Comparison of ENCODE assay signal across 21 cellular contexts in genomic region chr6:64293298-64293697, GRCh38.
DNase-seq lines count a peak whose midpoint lies in the region; ATAC-seq and TF ChIP-seq lines count a peak whose summit lies in the region.
"Had no signal": no experiment of that assay in that cellular context is flagged by ENCODE, and none has a peak within 500 bp of the region (broad histone marks: within the 10 kb centered on the region; RNA-seq: fewer than 3 reads in every experiment).

No MANE protein-coding gene starts in this region.

- H3K27me3 ChIP-seq in foreskin keratinocyte = no peaks in the 10 kb centered on the region
- H3K27me3 ChIP-seq: BLaER1, SJSA1 had no signal

- no peak overlapping the region for H3K4me3 Mint-ChIP-seq in progenitor cell of endocrine pancreas (ENCODE audit: low read depth)
- H3K4me3 Mint-ChIP-seq: CD4-positive, alpha-beta memory T cell had no signal

- peak overlapping the region; percentile 8 for H3K27ac ChIP-seq in foreskin keratinocyte
- H3K27ac ChIP-seq: BLaER1, SJSA1 had no signal

- peaks cover 4% of the 10 kb centered on the region for H3K9me3 Mint-ChIP-seq in progenitor cell of endocrine pancreas (ENCODE audit: low read depth)

- no peak overlapping the region for H3K27ac Mint-ChIP-seq in progenitor cell of endocrine pancreas
- H3K27ac Mint-ChIP-seq: CD4-positive, alpha-beta memory T cell had no signal

- H3K4me1 Mint-ChIP-seq in progenitor cell of endocrine pancreas (ENCODE audit: low read depth) = no peaks in the 10 kb centered on the region
- H3K4me1 Mint-ChIP-seq: CD4-positive, alpha-beta memory T cell had no signal

- ATAC-seq in foreskin keratinocyte (peak; percentile 80), GM21529 (IDR thresholded peaks at IDR 0.05; ENCODE audit: unreplicated experiment) (no peak), GM19395 (IDR thresholded peaks at IDR 0.05; ENCODE audit: unreplicated experiment) (no peak)
- ATAC-seq: GM12878, HepG2, Right ventricle myocardium inferior had no signal

- H3K36me3 Mint-ChIP-seq in progenitor cell of endocrine pancreas (ENCODE audit: insufficient read depth) = no peaks in the 10 kb centered on the region
- H3K36me3 Mint-ChIP-seq: CD4-positive, alpha-beta memory T cell had no signal

- peaks cover 20% of the 10 kb centered on the region for H3K4me1 ChIP-seq in foreskin keratinocyte
- H3K4me1 ChIP-seq: BLaER1, SJSA1 had no signal

- in situ Hi-C loops in astrocyte of the spinal cord (cut with HindIII; ENCODE audit: low sequenced_read_pairs) = no loop called here

- no peak overlapping the region for H3K4me3 ChIP-seq in astrocyte of the spinal cord (ENCODE audit: low read depth, low read length)
- H3K4me3 ChIP-seq: BLaER1, GM12878, SJSA1 had no signal

- no peaks in the 10 kb centered on the region for H3K27me3 Mint-ChIP-seq in progenitor cell of endocrine pancreas
- H3K27me3 Mint-ChIP-seq: CD4-positive, alpha-beta memory T cell had no signal

- DNase-seq in M059J (ENCODE audit: low read depth) = peak; percentile 65
- peak; percentile 6 for DNase-seq in astrocyte of the spinal cord (ENCODE audit: low read depth, low spot score)
- DNase-seq in foreskin keratinocyte = peak; percentile 22 to 49
- DNase-seq in NCI-H146 treated with DMSO at 0.1 percent for 48 hours (lab: John Stamatoyannopoulos, UW; ENCODE audit: unreplicated experiment) = no peak
- no peak for DNase-seq in progenitor cell of endocrine pancreas (ENCODE audit: low spot score, unreplicated experiment)
- DNase-seq: Caco-2; CD4-positive, alpha-beta memory T cell; DND-41; KBM-7; NCI-H1092; NCI-H1436 treated with DMSO at 0.1 percent for 48 hours; NCI-H2029 treated with DMSO at 0.1 percent for 48 hours; NCI-H2171; NCI-H524 treated with DMSO at 0.1 percent for 48 hours had no signal

- TF ChIP-seq CTCF in astrocyte of the spinal cord (IDR thresholded peaks at IDR 0.05; ENCODE audit: low read depth, low read length) (no peak), foreskin keratinocyte (conservative IDR thresholded peaks at IDR 0.05) (no peak), progenitor cell of endocrine pancreas (IDR thresholded peaks at IDR 0.05; ENCODE audit: unreplicated experiment) (no peak)

Comparison
In these comparisons a context has a peak if more than half of its experiments do, and no peak if none do; other contexts are left out.
1. DNase-seq: peak in M059J (single experiment), astrocyte of the spinal cord (single experiment) and foreskin keratinocyte (2 of 2); none in NCI-H146 treated with DMSO at 0.1 percent for 48 hours (single experiment) and progenitor cell of endocrine pancreas (single experiment).